ENCODE assay signal across 1 cellular context in the genomic region with DNA sequence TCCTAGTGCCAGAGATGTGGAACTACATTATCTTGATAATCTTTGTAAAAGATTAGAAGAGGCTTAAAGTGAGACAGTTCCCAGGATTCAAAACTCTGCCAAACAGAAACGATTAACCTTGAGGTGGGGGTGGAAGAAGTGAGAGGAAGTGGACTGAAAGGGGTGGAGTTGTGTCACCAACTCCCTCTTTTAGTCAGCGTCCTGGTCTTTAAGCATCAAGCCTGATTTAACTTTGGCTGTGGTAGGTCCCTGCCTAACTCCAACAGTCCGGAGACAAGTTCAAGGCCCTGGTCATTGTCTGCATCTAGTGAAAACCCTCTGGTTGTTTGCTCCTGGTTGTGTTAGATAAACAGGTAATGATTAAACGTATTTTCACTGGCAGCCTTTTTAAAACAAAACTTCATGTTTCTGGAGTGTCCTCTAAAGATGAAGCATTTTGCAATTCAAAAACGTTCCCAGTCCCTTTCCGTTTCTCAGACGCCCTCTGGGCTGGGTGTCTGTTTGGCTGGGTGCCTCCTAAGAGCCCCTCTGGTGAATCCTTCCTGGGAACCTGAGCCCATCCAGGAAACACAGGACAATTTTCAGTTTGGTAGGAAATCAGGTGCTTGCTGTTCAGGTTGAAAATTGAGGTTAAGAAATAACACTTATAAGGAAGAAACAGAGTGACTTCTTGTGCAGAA.
TF ChIP-seq lines count a peak whose summit lies in the region.

No MANE protein-coding gene starts in this region.

TF ChIP-seq in HepG2, 621 proteins besides CTCF, POLR2A, EP300 and RAD21 (continued from another document and continues in another):
- TF ChIP-seq, protein P1, sequence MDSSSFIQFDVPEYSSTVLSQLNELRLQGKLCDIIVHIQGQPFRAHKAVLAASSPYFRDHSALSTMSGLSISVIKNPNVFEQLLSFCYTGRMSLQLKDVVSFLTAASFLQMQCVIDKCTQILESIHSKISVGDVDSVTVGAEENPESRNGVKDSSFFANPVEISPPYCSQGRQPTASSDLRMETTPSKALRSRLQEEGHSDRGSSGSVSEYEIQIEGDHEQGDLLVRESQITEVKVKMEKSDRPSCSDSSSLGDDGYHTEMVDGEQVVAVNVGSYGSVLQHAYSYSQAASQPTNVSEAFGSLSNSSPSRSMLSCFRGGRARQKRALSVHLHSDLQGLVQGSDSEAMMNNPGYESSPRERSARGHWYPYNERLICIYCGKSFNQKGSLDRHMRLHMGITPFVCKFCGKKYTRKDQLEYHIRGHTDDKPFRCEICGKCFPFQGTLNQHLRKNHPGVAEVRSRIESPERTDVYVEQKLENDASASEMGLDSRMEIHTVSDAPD (CRISPR knock-in tag; IDR thresholded peaks at IDR 0.05): 0 out of 2 replicates have a peak, but pooled peaks have one; percentile 33
- no peak for TF ChIP-seq ZNF451 (CRISPR knock-in tag; IDR thresholded peaks at IDR 0.05)
- no peak for TF ChIP-seq ZNF780A (CRISPR knock-in tag; IDR thresholded peaks at IDR 0.05)
- TF ChIP-seq, protein P2, sequence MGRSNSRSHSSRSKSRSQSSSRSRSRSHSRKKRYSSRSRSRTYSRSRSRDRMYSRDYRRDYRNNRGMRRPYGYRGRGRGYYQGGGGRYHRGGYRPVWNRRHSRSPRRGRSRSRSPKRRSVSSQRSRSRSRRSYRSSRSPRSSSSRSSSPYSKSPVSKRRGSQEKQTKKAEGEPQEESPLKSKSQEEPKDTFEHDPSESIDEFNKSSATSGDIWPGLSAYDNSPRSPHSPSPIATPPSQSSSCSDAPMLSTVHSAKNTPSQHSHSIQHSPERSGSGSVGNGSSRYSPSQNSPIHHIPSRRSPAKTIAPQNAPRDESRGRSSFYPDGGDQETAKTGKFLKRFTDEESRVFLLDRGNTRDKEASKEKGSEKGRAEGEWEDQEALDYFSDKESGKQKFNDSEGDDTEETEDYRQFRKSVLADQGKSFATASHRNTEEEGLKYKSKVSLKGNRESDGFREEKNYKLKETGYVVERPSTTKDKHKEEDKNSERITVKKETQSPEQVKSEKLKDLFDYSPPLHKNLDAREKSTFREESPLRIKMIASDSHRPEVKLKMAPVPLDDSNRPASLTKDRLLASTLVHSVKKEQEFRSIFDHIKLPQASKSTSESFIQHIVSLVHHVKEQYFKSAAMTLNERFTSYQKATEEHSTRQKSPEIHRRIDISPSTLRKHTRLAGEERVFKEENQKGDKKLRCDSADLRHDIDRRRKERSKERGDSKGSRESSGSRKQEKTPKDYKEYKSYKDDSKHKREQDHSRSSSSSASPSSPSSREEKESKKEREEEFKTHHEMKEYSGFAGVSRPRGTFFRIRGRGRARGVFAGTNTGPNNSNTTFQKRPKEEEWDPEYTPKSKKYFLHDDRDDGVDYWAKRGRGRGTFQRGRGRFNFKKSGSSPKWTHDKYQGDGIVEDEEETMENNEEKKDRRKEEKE (IDR thresholded peaks at IDR 0.05): no peak
- TF ChIP-seq FOSL2 (CRISPR knock-in tag; IDR thresholded peaks at IDR 0.05): peak; percentile 11; the same call in 1 of the 2 replicates
- no peak for TF ChIP-seq ZNF431 (CRISPR knock-in tag; IDR thresholded peaks at IDR 0.05; ENCODE audit: borderline replicate concordance, low read depth)
- TF ChIP-seq, protein P3, sequence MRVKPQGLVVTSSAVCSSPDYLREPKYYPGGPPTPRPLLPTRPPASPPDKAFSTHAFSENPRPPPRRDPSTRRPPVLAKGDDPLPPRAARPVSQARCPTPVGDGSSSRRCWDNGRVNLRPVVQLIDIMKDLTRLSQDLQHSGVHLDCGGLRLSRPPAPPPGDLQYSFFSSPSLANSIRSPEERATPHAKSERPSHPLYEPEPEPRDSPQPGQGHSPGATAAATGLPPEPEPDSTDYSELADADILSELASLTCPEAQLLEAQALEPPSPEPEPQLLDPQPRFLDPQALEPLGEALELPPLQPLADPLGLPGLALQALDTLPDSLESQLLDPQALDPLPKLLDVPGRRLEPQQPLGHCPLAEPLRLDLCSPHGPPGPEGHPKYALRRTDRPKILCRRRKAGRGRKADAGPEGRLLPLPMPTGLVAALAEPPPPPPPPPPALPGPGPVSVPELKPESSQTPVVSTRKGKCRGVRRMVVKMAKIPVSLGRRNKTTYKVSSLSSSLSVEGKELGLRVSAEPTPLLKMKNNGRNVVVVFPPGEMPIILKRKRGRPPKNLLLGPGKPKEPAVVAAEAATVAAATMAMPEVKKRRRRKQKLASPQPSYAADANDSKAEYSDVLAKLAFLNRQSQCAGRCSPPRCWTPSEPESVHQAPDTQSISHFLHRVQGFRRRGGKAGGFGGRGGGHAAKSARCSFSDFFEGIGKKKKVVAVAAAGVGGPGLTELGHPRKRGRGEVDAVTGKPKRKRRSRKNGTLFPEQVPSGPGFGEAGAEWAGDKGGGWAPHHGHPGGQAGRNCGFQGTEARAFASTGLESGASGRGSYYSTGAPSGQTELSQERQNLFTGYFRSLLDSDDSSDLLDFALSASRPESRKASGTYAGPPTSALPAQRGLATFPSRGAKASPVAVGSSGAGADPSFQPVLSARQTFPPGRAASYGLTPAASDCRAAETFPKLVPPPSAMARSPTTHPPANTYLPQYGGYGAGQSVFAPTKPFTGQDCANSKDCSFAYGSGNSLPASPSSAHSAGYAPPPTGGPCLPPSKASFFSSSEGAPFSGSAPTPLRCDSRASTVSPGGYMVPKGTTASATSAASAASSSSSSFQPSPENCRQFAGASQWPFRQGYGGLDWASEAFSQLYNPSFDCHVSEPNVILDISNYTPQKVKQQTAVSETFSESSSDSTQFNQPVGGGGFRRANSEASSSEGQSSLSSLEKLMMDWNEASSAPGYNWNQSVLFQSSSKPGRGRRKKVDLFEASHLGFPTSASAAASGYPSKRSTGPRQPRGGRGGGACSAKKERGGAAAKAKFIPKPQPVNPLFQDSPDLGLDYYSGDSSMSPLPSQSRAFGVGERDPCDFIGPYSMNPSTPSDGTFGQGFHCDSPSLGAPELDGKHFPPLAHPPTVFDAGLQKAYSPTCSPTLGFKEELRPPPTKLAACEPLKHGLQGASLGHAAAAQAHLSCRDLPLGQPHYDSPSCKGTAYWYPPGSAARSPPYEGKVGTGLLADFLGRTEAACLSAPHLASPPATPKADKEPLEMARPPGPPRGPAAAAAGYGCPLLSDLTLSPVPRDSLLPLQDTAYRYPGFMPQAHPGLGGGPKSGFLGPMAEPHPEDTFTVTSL (CRISPR knock-in tag; IDR thresholded peaks at IDR 0.05; ENCODE audit: borderline replicate concordance): no peak
- TF ChIP-seq MYNN (CRISPR knock-in tag; IDR thresholded peaks at IDR 0.05; ENCODE audit: low read depth): no peak
- peak; percentile 39 for TF ChIP-seq TBL1XR1 (IDR thresholded peaks at IDR 0.05; ENCODE audit: borderline replicate concordance, low read length, partially characterized antibody)
- TF ChIP-seq KAT2B (IDR thresholded peaks at IDR 0.05; ENCODE audit: borderline replicate concordance, low read depth, low read length): no peak
- TF ChIP-seq CC2D1A (CRISPR knock-in tag; IDR thresholded peaks at IDR 0.05): no peak
- no peak for TF ChIP-seq XBP1 (CRISPR knock-in tag; IDR thresholded peaks at IDR 0.05)
- no peak for TF ChIP-seq NRL (CRISPR knock-in tag; IDR thresholded peaks at IDR 0.05; ENCODE audit: borderline replicate concordance)
- TF ChIP-seq, protein P4, sequence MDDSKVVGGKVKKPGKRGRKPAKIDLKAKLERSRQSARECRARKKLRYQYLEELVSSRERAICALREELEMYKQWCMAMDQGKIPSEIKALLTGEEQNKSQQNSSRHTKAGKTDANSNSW (CRISPR knock-in tag; IDR thresholded peaks at IDR 0.05; ENCODE audit: borderline replicate concordance): no peak
- TF ChIP-seq, protein P5, sequence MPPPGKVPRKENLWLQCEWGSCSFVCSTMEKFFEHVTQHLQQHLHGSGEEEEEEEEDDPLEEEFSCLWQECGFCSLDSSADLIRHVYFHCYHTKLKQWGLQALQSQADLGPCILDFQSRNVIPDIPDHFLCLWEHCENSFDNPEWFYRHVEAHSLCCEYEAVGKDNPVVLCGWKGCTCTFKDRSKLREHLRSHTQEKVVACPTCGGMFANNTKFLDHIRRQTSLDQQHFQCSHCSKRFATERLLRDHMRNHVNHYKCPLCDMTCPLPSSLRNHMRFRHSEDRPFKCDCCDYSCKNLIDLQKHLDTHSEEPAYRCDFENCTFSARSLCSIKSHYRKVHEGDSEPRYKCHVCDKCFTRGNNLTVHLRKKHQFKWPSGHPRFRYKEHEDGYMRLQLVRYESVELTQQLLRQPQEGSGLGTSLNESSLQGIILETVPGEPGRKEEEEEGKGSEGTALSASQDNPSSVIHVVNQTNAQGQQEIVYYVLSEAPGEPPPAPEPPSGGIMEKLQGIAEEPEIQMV (CRISPR knock-in tag; IDR thresholded peaks at IDR 0.05; ENCODE audit: low read depth): no peak
- no peak for TF ChIP-seq ZNF34 (CRISPR knock-in tag; IDR thresholded peaks at IDR 0.05; ENCODE audit: borderline replicate concordance)
- TF ChIP-seq NR2F6 (IDR thresholded peaks at IDR 0.05): no peak
- TF ChIP-seq NR2F6 (CRISPR knock-in tag; IDR thresholded peaks at IDR 0.05): no peak
- TF ChIP-seq TBX2 (CRISPR knock-in tag; IDR thresholded peaks at IDR 0.05; ENCODE audit: borderline replicate concordance): peak; percentile 53; the same call in 1 of the 2 replicates
- TF ChIP-seq, protein P6, sequence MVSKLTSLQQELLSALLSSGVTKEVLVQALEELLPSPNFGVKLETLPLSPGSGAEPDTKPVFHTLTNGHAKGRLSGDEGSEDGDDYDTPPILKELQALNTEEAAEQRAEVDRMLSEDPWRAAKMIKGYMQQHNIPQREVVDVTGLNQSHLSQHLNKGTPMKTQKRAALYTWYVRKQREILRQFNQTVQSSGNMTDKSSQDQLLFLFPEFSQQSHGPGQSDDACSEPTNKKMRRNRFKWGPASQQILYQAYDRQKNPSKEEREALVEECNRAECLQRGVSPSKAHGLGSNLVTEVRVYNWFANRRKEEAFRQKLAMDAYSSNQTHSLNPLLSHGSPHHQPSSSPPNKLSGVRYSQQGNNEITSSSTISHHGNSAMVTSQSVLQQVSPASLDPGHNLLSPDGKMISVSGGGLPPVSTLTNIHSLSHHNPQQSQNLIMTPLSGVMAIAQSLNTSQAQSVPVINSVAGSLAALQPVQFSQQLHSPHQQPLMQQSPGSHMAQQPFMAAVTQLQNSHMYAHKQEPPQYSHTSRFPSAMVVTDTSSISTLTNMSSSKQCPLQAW (CRISPR knock-in tag; IDR thresholded peaks at IDR 0.05): peak; percentile 35; the same call in 1 of the 2 replicates
- peak; percentile 57; the same call in 1 of the 2 replicates for TF ChIP-seq BCL6 (CRISPR knock-in tag; IDR thresholded peaks at IDR 0.05)
- TF ChIP-seq NR2F1 (CRISPR knock-in tag; IDR thresholded peaks at IDR 0.05): no peak
- no peak for TF ChIP-seq SIX1 (CRISPR knock-in tag; IDR thresholded peaks at IDR 0.05; ENCODE audit: borderline replicate concordance)
- TF ChIP-seq ZNF7 (CRISPR knock-in tag; IDR thresholded peaks at IDR 0.05): no peak
- TF ChIP-seq, protein P7, sequence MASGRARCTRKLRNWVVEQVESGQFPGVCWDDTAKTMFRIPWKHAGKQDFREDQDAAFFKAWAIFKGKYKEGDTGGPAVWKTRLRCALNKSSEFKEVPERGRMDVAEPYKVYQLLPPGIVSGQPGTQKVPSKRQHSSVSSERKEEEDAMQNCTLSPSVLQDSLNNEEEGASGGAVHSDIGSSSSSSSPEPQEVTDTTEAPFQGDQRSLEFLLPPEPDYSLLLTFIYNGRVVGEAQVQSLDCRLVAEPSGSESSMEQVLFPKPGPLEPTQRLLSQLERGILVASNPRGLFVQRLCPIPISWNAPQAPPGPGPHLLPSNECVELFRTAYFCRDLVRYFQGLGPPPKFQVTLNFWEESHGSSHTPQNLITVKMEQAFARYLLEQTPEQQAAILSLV (CRISPR knock-in tag; IDR thresholded peaks at IDR 0.05; ENCODE audit: borderline replicate concordance): no peak
- TF ChIP-seq SP2 (CRISPR knock-in tag; IDR thresholded peaks at IDR 0.05): no peak
- TF ChIP-seq, protein P8, sequence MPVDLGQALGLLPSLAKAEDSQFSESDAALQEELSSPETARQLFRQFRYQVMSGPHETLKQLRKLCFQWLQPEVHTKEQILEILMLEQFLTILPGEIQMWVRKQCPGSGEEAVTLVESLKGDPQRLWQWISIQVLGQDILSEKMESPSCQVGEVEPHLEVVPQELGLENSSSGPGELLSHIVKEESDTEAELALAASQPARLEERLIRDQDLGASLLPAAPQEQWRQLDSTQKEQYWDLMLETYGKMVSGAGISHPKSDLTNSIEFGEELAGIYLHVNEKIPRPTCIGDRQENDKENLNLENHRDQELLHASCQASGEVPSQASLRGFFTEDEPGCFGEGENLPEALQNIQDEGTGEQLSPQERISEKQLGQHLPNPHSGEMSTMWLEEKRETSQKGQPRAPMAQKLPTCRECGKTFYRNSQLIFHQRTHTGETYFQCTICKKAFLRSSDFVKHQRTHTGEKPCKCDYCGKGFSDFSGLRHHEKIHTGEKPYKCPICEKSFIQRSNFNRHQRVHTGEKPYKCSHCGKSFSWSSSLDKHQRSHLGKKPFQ (CRISPR knock-in tag; IDR thresholded peaks at IDR 0.05; ENCODE audit: insufficient replicate concordance): no peak
- TF ChIP-seq, protein P9, sequence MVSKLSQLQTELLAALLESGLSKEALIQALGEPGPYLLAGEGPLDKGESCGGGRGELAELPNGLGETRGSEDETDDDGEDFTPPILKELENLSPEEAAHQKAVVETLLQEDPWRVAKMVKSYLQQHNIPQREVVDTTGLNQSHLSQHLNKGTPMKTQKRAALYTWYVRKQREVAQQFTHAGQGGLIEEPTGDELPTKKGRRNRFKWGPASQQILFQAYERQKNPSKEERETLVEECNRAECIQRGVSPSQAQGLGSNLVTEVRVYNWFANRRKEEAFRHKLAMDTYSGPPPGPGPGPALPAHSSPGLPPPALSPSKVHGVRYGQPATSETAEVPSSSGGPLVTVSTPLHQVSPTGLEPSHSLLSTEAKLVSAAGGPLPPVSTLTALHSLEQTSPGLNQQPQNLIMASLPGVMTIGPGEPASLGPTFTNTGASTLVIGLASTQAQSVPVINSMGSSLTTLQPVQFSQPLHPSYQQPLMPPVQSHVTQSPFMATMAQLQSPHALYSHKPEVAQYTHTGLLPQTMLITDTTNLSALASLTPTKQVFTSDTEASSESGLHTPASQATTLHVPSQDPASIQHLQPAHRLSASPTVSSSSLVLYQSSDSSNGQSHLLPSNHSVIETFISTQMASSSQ (IDR thresholded peaks at IDR 0.05; ENCODE audit: low read depth): 0 out of 2 replicates have a peak, but pooled peaks have one; percentile 23
- TF ChIP-seq, protein P9 (CRISPR knock-in tag; IDR thresholded peaks at IDR 0.05; ENCODE audit: borderline replicate concordance): peak; percentile 40; the same call in 1 of the 2 replicates
- TF ChIP-seq RARA (CRISPR knock-in tag; IDR thresholded peaks at IDR 0.05): peak; percentile 75
- no peak for TF ChIP-seq ZFP41 (CRISPR knock-in tag; IDR thresholded peaks at IDR 0.05; ENCODE audit: borderline replicate concordance)
- no peak for TF ChIP-seq ZNF761 (CRISPR knock-in tag; conservative IDR thresholded peaks at IDR 0.05)
- no peak for TF ChIP-seq ZNF589 (CRISPR knock-in tag; conservative IDR thresholded peaks at IDR 0.05)
